1 cellular context compared by ENCODE assay signal in genomic region chr22:28920757-28921584, GRCh38.
A peak's percentile ranks its signal among the peaks of the same experiment; 100 is the strongest.
TF ChIP-seq lines count a peak whose summit lies in the region.

No MANE protein-coding gene starts in this region.

TF ChIP-seq in HepG2, 621 proteins besides CTCF, POLR2A, EP300 and RAD21 (continued from another document and continues in another):
- TF ChIP-seq ZNF710 (CRISPR knock-in tag; IDR thresholded peaks at IDR 0.05; ENCODE audit: borderline replicate concordance) (peak; percentile 46; the same call in 1 of the 2 replicates), TFAP4 (IDR thresholded peaks at IDR 0.05; ENCODE audit: borderline replicate concordance, low read depth) (peak; percentile 84; the same call in 1 of the 2 replicates), SP4 (CRISPR knock-in tag; IDR thresholded peaks at IDR 0.05) (0 out of 2 replicates have a peak, but pooled peaks have one; percentile 14), ZNF296 (CRISPR knock-in tag; conservative IDR thresholded peaks at IDR 0.05) (no peak), DBP (CRISPR knock-in tag; IDR thresholded peaks at IDR 0.05; ENCODE audit: not compliant biosample characterization) (peak; percentile 61), CENPT (CRISPR knock-in tag; IDR thresholded peaks at IDR 0.05; ENCODE audit: low read depth) (no peak), ZNF800 (CRISPR knock-in tag; IDR thresholded peaks at IDR 0.05) (peak; percentile 56; the same call in 1 of the 2 replicates), GTF3A (CRISPR knock-in tag; conservative IDR thresholded peaks at IDR 0.05) (no peak), POLR2G (IDR thresholded peaks at IDR 0.05; ENCODE audit: low read depth, low read length) (peak; percentile 73), ADNP (CRISPR knock-in tag; IDR thresholded peaks at IDR 0.05) (no peak), SATB2 (CRISPR knock-in tag; IDR thresholded peaks at IDR 0.05) (peak; percentile 32; the same call in 1 of the 2 replicates), HOXD1 (CRISPR knock-in tag; IDR thresholded peaks at IDR 0.05) (peak; percentile 33; the same call in 1 of the 2 replicates), ZNF101 (CRISPR knock-in tag; IDR thresholded peaks at IDR 0.05; ENCODE audit: borderline replicate concordance, low read depth) (no peak), POLR2AphosphoS5 (IDR thresholded peaks at IDR 0.05; ENCODE audit: low read depth, low read length) (peak; percentile 57), DMAP1 (CRISPR knock-in tag; IDR thresholded peaks at IDR 0.05) (peak; percentile 78), ZNF30 (CRISPR knock-in tag; IDR thresholded peaks at IDR 0.05) (no peak), ZNF577 (CRISPR knock-in tag; IDR thresholded peaks at IDR 0.05; ENCODE audit: borderline replicate concordance, low read depth) (no peak), SMAD1 (CRISPR knock-in tag; IDR thresholded peaks at IDR 0.05; ENCODE audit: borderline replicate concordance, low read depth) (no peak), ZSCAN20 (CRISPR knock-in tag; IDR thresholded peaks at IDR 0.05; ENCODE audit: borderline replicate concordance) (peak; percentile 25; the same call in 1 of the 2 replicates), MTA3 (CRISPR knock-in tag; IDR thresholded peaks at IDR 0.05) (no peak), ISX (CRISPR knock-in tag; conservative IDR thresholded peaks at IDR 0.05) (no peak), PHB2 (IDR thresholded peaks at IDR 0.05; ENCODE audit: partially characterized antibody) (no peak), TCF7 (IDR thresholded peaks at IDR 0.05; ENCODE audit: low read depth) (peak; percentile 98), MIXL1 (CRISPR knock-in tag; IDR thresholded peaks at IDR 0.05) (0 out of 2 replicates have a peak, but pooled peaks have one; percentile 33), BRCA1 (CRISPR knock-in tag; IDR thresholded peaks at IDR 0.05) (no peak), HNF1A (IDR thresholded peaks at IDR 0.05; ENCODE audit: low read depth) (peak; percentile 70), HNF1A (CRISPR knock-in tag; IDR thresholded peaks at IDR 0.05; ENCODE audit: borderline replicate concordance) (peak; percentile 86; the same call in 1 of the 2 replicates), CSRNP1 (CRISPR knock-in tag; IDR thresholded peaks at IDR 0.05) (peak; percentile 85; the same call in 1 of the 2 replicates), RBAK (CRISPR knock-in tag; IDR thresholded peaks at IDR 0.05) (no peak), ZNF543 (CRISPR knock-in tag; IDR thresholded peaks at IDR 0.05) (no peak), ZFP90 (CRISPR knock-in tag; IDR thresholded peaks at IDR 0.05; ENCODE audit: borderline replicate concordance) (peak; percentile 78), SP2 (CRISPR knock-in tag; IDR thresholded peaks at IDR 0.05) (no peak), ETV5 (CRISPR knock-in tag; IDR thresholded peaks at IDR 0.05; ENCODE audit: borderline replicate concordance) (peak; percentile 62; the same call in 1 of the 2 replicates), SKIL (CRISPR knock-in tag; IDR thresholded peaks at IDR 0.05; ENCODE audit: borderline replicate concordance) (peak; percentile 67; the same call in 1 of the 2 replicates), ZNF709 (CRISPR knock-in tag; IDR thresholded peaks at IDR 0.05) (peak; percentile 79; the same call in 1 of the 2 replicates), ZMYM3 (CRISPR knock-in tag; IDR thresholded peaks at IDR 0.05) (peak; percentile 47; the same call in 1 of the 2 replicates), ZKSCAN5 (CRISPR knock-in tag; IDR thresholded peaks at IDR 0.05) (no peak), KDM6A (CRISPR knock-in tag; IDR thresholded peaks at IDR 0.05; ENCODE audit: low read depth) (peak; percentile 53; the same call in 1 of the 2 replicates), SIX4 (CRISPR knock-in tag; IDR thresholded peaks at IDR 0.05) (peak; percentile 72), CREBL2 (CRISPR knock-in tag; IDR thresholded peaks at IDR 0.05; ENCODE audit: borderline replicate concordance) (no peak), KLF15 (CRISPR knock-in tag; IDR thresholded peaks at IDR 0.05; ENCODE audit: borderline replicate concordance) (peak; percentile 54; the same call in 1 of the 2 replicates), SP1 (IDR thresholded peaks at IDR 0.05) (no peak), SP1 (CRISPR knock-in tag; IDR thresholded peaks at IDR 0.05) (no peak), THAP7 (CRISPR knock-in tag; IDR thresholded peaks at IDR 0.05) (0 out of 2 replicates have a peak, but pooled peaks have one; percentile 38), ZNF720 (CRISPR knock-in tag; IDR thresholded peaks at IDR 0.05) (no peak), ZNF275 (CRISPR knock-in tag; IDR thresholded peaks at IDR 0.05; ENCODE audit: borderline replicate concordance) (peak; percentile 79; the same call in 1 of the 2 replicates), ZSCAN5A (CRISPR knock-in tag; IDR thresholded peaks at IDR 0.05; ENCODE audit: borderline replicate concordance) (0 out of 2 replicates have a peak, but pooled peaks have one; percentile 77)
